1 cellular context compared by ENCODE assay signal in the genomic region with DNA sequence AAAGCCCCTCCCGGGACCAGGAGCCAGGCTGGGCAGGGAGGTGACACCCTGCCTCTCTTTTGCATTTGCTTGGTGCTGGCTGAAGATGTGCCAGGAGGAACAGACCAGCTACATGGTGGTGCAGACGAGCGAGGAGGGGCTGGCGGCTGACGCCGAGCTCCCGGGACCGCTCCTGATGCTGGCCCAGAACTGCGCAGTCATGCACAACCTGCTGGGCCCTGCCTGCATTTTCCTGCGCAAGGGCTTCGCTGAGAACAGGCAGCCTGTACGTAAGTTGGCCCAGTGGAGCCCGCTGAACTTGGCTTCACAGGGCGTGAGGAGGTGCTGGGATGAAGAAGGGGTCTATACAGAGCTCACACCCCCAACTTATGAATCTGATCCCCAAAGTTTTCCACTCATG.
TF ChIP-seq lines count a peak whose summit lies in the region.

No MANE protein-coding gene starts in this region.

TF ChIP-seq in K562, 482 proteins besides CTCF, POLR2A, EP300 and RAD21:
- TF ChIP-seq NFE2 (IDR thresholded peaks at IDR 0.05; ENCODE audit: low read depth) (peak; percentile 77), NRF1 (conservative IDR thresholded peaks at IDR 0.05 in 1 of 2, IDR thresholded peaks at IDR 0.05 in 1 of 2) (peak; percentile 62 to 65), HCFC1 (IDR thresholded peaks at IDR 0.05; ENCODE audit: low read depth, low read length) (no peak), BMI1 (IDR thresholded peaks at IDR 0.05; ENCODE audit: low read length) (no peak), PURB (CRISPR knock-in tag; IDR thresholded peaks at IDR 0.05; ENCODE audit: low read depth) (no peak), MAFG (tag; conservative IDR thresholded peaks at IDR 0.05) (peak; percentile 61)
